ENCODE assay signal across 8 cellular contexts in the genomic region with DNA sequence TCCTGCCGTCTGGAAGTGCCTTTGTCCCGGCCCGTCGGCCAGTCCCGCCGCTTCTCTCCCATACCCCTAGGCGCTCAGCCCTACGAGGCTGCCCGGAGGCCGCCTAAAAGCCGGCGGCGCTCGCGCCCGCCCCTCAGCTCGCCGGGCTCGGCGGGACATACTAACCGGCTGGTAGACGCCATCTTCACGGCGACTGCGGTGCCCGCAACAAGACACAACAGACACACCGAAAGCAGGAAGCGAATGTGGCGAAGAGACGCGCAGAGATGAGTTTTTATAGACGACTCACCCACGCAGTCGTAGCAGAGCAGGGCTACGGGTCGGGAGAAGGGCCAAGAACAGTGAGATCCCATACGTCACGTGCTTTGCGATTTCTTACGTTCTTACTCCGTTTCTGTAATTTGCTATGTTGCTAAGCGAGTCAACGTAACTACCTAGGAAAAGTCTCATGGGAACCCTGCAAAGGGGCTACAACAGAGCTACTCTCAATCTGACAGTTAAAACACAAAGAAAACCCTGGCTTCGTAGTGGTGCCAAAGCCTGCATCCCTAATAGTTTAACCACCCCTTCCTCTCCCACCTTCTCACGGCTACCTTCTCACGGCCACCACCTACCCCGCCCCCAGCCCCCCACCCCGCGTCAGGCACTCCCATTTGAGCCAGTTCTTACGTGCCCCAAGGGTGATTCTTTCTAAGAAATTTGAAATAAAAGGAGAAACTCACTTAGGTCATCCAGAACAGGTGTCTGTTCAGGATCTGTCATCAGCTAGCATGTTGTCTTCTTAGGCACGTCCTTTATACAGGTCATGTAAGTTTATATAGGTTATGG. TPM values are rescaled to one million over a fixed set of nuclear protein-coding genes. Genes with fewer than 3 reads are reported as not detected.
DNase-seq lines count a peak whose midpoint lies in the region; ATAC-seq and TF ChIP-seq lines count a peak whose summit lies in the region.

A gene with protein sequence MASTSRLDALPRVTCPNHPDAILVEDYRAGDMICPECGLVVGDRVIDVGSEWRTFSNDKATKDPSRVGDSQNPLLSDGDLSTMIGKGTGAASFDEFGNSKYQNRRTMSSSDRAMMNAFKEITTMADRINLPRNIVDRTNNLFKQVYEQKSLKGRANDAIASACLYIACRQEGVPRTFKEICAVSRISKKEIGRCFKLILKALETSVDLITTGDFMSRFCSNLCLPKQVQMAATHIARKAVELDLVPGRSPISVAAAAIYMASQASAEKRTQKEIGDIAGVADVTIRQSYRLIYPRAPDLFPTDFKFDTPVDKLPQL (minus strand): TSS at position 250 of the 828 bp plus-strand sequence. CDS start 68 bp downstream, at position 182.

- ATAC-seq in HG03439 (IDR thresholded peaks at IDR 0.05; ENCODE audit: unreplicated experiment) = peak; percentile 96
- ATAC-seq in activated CD4-positive, alpha-beta T cell treated with anti-CD3 and anti-CD28 coated beads for 36 hours = peak; percentile 87

- intact Hi-C loops in activated CD4-positive, alpha-beta T cell treated with anti-CD3 and anti-CD28 coated beads for 36 hours (cut with DNase I, micrococcal nuclease) = loop anchor here (1.0 to 5.0 kb wide), 8 partner anchors 23 to 1557 kb away; a partner anchor contains a TSS

- POLR2A ChIA-PET in activated CD4-positive, alpha-beta T cell treated with anti-CD3 and anti-CD28 coated beads for 36 hours (lab: Charles Lee) = interaction anchor here (0.6 to 1.5 kb wide), 4 partner anchors 16 to 231 kb away, joined by 3 to 4 read pairs (median 3); no protein-coding TSS in a partner anchor

- DNase-seq in AML-193 (lab: John Stamatoyannopoulos, UW) = peak; percentile 92 to 97
- DNase-seq in NCI-H524 (lab: John Stamatoyannopoulos, UW) = peak; percentile 71 to 88
- DNase-seq in activated CD4-positive, alpha-beta T cell treated with anti-CD3 and anti-CD28 coated beads for 36 hours = peak; percentile 96
- DNase-seq in choroid plexus epithelial cell (ENCODE audit: low read depth) = peak; percentile 98
- peak; percentile 96 for DNase-seq in kidney glomerular epithelial cell (lab: John Stamatoyannopoulos, UW)
- peak; percentile 81 for DNase-seq in stimulated activated CD4-positive, alpha-beta T cell treated with anti-CD3 and anti-CD28 coated beads, Interleukin-1b, Interleukin-23, amount 100 ng/mL, for 1 hour (ENCODE audit: low read depth in 2 of 2)

- H3K27ac Mint-ChIP-seq in activated CD4-positive, alpha-beta T cell treated with anti-CD3 and anti-CD28 coated beads for 36 hours = peak within 1 kb of the TSS; percentile 96

- CTCF ChIA-PET in activated CD4-positive, alpha-beta T cell treated with anti-CD3 and anti-CD28 coated beads for 36 hours (lab: Charles Lee) = interaction anchor here (1.3 to 9.3 kb wide), 4 partner anchors 14 to 90 kb away, joined by 4 to 88 read pairs (median 5); no protein-coding TSS in a partner anchor

- peak; percentile 99 for TF ChIP-seq POLR2A in GM19193 (IDR thresholded peaks at IDR 0.05; ENCODE audit: extremely low read depth, insufficient read depth, insufficient read length)

- peaks cover 34% of the 10 kb centered on the region for H3K4me1 Mint-ChIP-seq in activated CD4-positive, alpha-beta T cell treated with anti-CD3 and anti-CD28 coated beads for 36 hours

- peak within 1 kb of the TSS; percentile 79 for H3K4me3 ChIP-seq in choroid plexus epithelial cell (ENCODE audit: low read depth, low read length)

- peak within 1 kb of the TSS; percentile 88 for H3K4me3 Mint-ChIP-seq in activated CD4-positive, alpha-beta T cell treated with anti-CD3 and anti-CD28 coated beads for 36 hours

- no peaks in the 10 kb centered on the region for H3K9me3 Mint-ChIP-seq in activated CD4-positive, alpha-beta T cell treated with anti-CD3 and anti-CD28 coated beads for 36 hours (ENCODE audit: low read depth)

- no peaks in the 10 kb centered on the region for H3K27me3 Mint-ChIP-seq in activated CD4-positive, alpha-beta T cell treated with anti-CD3 and anti-CD28 coated beads for 36 hours

- H3K36me3 Mint-ChIP-seq in activated CD4-positive, alpha-beta T cell treated with anti-CD3 and anti-CD28 coated beads for 36 hours (ENCODE audit: low read depth) = peaks cover 20% of the 10 kb centered on the region

- TF ChIP-seq CTCF in choroid plexus epithelial cell (conservative IDR thresholded peaks at IDR 0.05; ENCODE audit: low read depth, low read length) = no peak

RNA-seq across cellular contexts. Expression of the gene that starts here (rescaled TPM):
- total RNA-seq in activated CD4-positive, alpha-beta T cell treated with anti-CD3 and anti-CD28 coated beads for 36 hours = 10 to 100 TPM; 34.3 to 38.1 TPM

Comparison
In these comparisons a context has a peak if more than half of its experiments do, and no peak if none do; other contexts are left out.
1. Peak in every context shown above with its lines: DNase-seq, ATAC-seq and H3K4me3 ChIP-seq.